ENCODE assay signal across 8 cellular contexts in the genomic region with DNA sequence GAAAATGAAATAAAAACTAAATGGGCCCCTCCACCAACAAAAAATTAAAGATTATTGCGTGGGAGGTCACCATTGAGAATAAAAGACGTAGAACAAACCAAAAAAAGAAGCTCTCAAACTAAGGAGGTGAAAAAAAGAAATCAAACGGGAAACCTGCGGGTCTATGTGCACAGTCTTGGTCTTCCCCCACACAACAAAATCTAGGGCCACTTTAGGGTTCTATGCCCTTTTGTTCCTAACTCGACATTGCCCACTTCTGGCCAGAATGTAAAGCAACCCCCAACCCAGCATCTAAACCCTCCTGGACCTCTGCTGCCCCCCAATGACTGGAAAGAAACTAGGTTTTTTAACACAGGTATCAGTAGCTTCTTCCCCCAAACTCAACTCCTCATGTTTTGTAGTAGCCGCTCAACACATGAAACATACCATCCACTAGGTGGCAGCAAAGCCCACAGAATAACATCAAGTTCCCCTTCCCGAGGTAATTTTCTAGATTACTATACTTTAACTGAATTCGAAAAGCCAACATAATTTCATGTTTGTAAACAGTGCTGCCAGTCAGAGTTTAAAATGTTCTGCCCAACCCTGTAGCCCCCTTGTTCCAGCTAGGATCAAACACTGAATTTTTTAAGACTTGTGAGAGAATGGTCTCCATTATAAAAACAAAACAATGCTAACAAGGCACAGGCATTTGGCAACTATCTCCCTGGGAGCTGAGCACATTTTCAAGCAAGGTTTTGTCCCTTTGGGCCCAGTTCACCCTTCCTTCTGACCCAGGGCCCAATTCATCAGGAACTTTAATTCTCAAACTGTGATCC. TPM values are rescaled to one million over a fixed set of nuclear protein-coding genes. Genes with fewer than 3 reads are reported as not detected.
DNase-seq lines count a peak whose midpoint lies in the region; ATAC-seq and TF ChIP-seq lines count a peak whose summit lies in the region.

No MANE protein-coding gene starts in this region.

- H3K9me3 Mint-ChIP-seq in MCF 10A (ENCODE audit: unreplicated experiment) = no peaks in the 10 kb centered on the region

- peak; percentile 68 for TF ChIP-seq CTCF in MCF 10A (IDR thresholded peaks at IDR 0.05; ENCODE audit: unreplicated experiment)

- POLR2A ChIA-PET in MCF 10A (lab: Yijun Ruan, JAX) = interaction anchor here (0.7 to 3.9 kb wide), 10 partner anchors 10 to 277 kb away, joined by 3 to 23 read pairs (median 7); a partner anchor contains a TSS

- ATAC-seq in GM18909 (IDR thresholded peaks at IDR 0.05; ENCODE audit: poor library complexity, unreplicated experiment) (peak; percentile 71), HG03159 (IDR thresholded peaks at IDR 0.05; ENCODE audit: unreplicated experiment) (peak; percentile 65)

- DNase-seq in Ammon's horn (ENCODE audit: low spot score) (peak; percentile 92), NCI-H2171 treated with DMSO at 0.1 percent for 48 hours (lab: John Stamatoyannopoulos, UW) (peak; percentile 99), UCSD-AML1 (lab: John Stamatoyannopoulos, UW; ENCODE audit: unreplicated experiment) (peak; percentile 79), MCF 10A (ENCODE audit: unreplicated experiment) (peak; percentile 89), iris pigment epithelial cell (ENCODE audit: low read depth) (peak; percentile 78)
- peak; percentile 79 for DNase-seq in stimulated activated CD4-positive, alpha-beta T cell treated with anti-CD3 and anti-CD28 coated beads, Interleukin-15, amount 100 ng/mL, for 48 hours (ENCODE audit: low read depth in 2 of 2)

- CTCF ChIA-PET in MCF 10A (lab: Yijun Ruan, JAX) = interaction anchor here (0.5 to 4.6 kb wide), 79 partner anchors 8 to 463 kb away, joined by 3 to 206 read pairs (median 5); a partner anchor contains a TSS

- H3K4me3 Mint-ChIP-seq in MCF 10A (ENCODE audit: unreplicated experiment) = no peak overlapping the region

- H3K36me3 Mint-ChIP-seq in MCF 10A (ENCODE audit: insufficient read depth, unreplicated experiment) = peaks cover 81% of the 10 kb centered on the region

- no TSS peak for BruUV-seq in MCF 10A (replicated peaks; lab: Mats Ljungman, UMichigan)

- intact Hi-C loops in MCF 10A (cut with micrococcal nuclease) = loop anchor here (1.0 to 2.0 kb wide), 4 partner anchors 74 to 282 kb away; a partner anchor contains a TSS

- peaks cover 8% of the 10 kb centered on the region for H3K4me1 Mint-ChIP-seq in MCF 10A (ENCODE audit: insufficient read depth, unreplicated experiment)

- peak overlapping the region; percentile 12 for H3K27ac Mint-ChIP-seq in MCF 10A (ENCODE audit: low read depth, unreplicated experiment)

- no peaks in the 10 kb centered on the region for H3K27me3 Mint-ChIP-seq in MCF 10A (ENCODE audit: insufficient read depth, unreplicated experiment)

RNA-seq across cellular contexts. Expression of a gene that starts 18.7 kb away (rescaled TPM):
- total RNA-seq in MCF 10A (2022) = 166 and 210 TPM in 2 replicates

RNA-seq across cellular contexts. Expression of a gene that starts 27.8 kb away (rescaled TPM):
- 10.3 and 16.7 TPM in 2 replicates for total RNA-seq in MCF 10A (2022)

Comparison
In these comparisons a context has a peak if more than half of its experiments do, and no peak if none do; other contexts are left out.
1. Peak in every context shown above with its lines: DNase-seq and ATAC-seq.